9 cellular contexts compared by ENCODE assay signal in the genomic region with DNA sequence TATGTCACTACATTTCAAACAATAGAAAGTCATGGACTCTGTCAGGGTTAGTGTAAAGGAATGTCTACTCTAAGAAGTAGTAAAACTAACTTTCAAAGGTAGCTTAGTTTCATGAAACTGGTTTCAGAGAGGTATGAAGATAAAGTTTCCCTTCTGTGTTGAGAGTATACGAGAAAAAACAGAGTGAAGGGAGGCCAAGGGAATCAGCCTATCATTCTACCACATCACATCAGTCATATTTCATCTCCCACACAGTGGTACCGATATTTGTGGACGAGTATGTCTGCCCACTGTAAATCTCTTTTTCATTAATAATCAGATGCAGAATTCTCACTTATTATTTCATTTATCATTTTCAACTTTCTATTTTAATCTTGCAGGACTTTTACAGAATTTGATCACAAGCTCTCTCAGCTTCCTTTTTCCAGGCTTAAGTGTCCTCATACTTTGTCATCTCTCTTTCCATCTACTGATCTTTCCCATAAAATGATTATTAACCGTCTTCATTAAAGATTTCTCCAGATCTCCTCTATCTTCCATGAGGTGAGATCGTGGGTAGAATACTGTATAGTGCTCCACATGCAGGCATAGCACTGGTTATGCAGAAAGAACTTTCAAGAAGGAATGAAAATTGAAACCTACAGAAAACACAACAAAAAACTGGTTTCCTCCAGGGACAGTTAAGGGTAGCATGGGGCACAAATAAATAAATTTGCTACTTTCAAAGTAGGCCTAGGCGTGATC. TPM values are rescaled to one million over a fixed set of nuclear protein-coding genes. Genes with fewer than 3 reads are reported as not detected.
A peak's percentile ranks its signal among the peaks of the same experiment; 100 is the strongest.
DNase-seq lines count a peak whose midpoint lies in the region; ATAC-seq and TF ChIP-seq lines count a peak whose summit lies in the region.
"Had no signal": no experiment of that assay in that cellular context is flagged by ENCODE, and none has a peak within 500 bp of the region (broad histone marks: within the 10 kb centered on the region; RNA-seq: fewer than 3 reads in every experiment).

No MANE protein-coding gene starts in this region.

- POLR2A ChIA-PET in GM10248 (lab: Yijun Ruan, JAX): interaction anchor here (0.5 kb wide), 1 partner anchor 1020 kb away, joined by 3 read pairs; no protein-coding TSS in a partner anchor

- peak overlapping the region; percentile 66 for H2AFZ ChIP-seq in parathyroid adenoma

- CTCF ChIA-PET in GM10248 (lab: Yijun Ruan, JAX): interaction anchor here (0.7 to 3.0 kb wide), 27 partner anchors 9 to 1493 kb away, joined by 3 to 17 read pairs (median 3); partner anchors contain the start of genes AIM2 and IFI16

- no peak overlapping the region for H2BK5ac ChIP-seq in mesendoderm (ENCODE audit: low read length)

- no peak overlapping the region for H2BK120ac ChIP-seq in mesendoderm (ENCODE audit: low read depth, low read length)

- peak; percentile 40 for ATAC-seq in GM18511 (IDR thresholded peaks at IDR 0.05; ENCODE audit: unreplicated experiment)
- peak; percentile 27 for ATAC-seq in HG03354 (IDR thresholded peaks at IDR 0.05; ENCODE audit: poor library complexity, severe bottlenecking, unreplicated experiment)

- H3K36me3 ChIP-seq in parathyroid adenoma (ENCODE audit: control insufficient read depth, insufficient read depth, low read length): no peaks in the 10 kb centered on the region
- no peaks in the 10 kb centered on the region for H3K36me3 ChIP-seq in mesendoderm (ENCODE audit: control insufficient read depth, insufficient read depth, low read length)
- H3K36me3 ChIP-seq: neutrophil had no signal

- H3K9me3 ChIP-seq in parathyroid adenoma (ENCODE audit: control insufficient read depth, low read length): no peaks in the 10 kb centered on the region
- H3K9me3 ChIP-seq: neutrophil had no signal

- no CpG with 5 or more reads among the region's 6 CpGs for WGBS in mesendoderm (ENCODE audit: extremely low coverage, insufficient coverage, low lambda C conversion rate)

- H3K4ac ChIP-seq in mesendoderm (ENCODE audit: low read depth, low read length): no peak overlapping the region

- TF ChIP-seq CTCF in parathyroid adenoma (IDR thresholded peaks at IDR 0.05) (no peak), GM10248 (IDR thresholded peaks at IDR 0.05; ENCODE audit: control extremely low read depth, extremely low read depth, low read depth, missing control alignments) (no peak)

- H3K27ac ChIP-seq in cingulate gyrus (ENCODE audit: low read depth, low read length) (peak overlapping the region; percentile 93), parathyroid adenoma (no peak overlapping the region), mesendoderm (ENCODE audit: low read depth, low read length) (no peak overlapping the region)
- H3K27ac ChIP-seq: neutrophil had no signal

- H2AK5ac ChIP-seq in mesendoderm (ENCODE audit: low read length): no peak overlapping the region

- H3K27me3 ChIP-seq in parathyroid adenoma (ENCODE audit: control insufficient read depth, insufficient read depth, low read length) (no peaks in the 10 kb centered on the region), mesendoderm (ENCODE audit: insufficient read depth, low read length, poor library complexity) (no peaks in the 10 kb centered on the region)
- H3K27me3 ChIP-seq: neutrophil had no signal

- H3K4me1 ChIP-seq in parathyroid adenoma (peaks cover 2% of the 10 kb centered on the region), mesendoderm (ENCODE audit: control insufficient read depth, low read depth, low read length) (no peaks in the 10 kb centered on the region)

- H2BK15ac ChIP-seq in mesendoderm (replicated peaks; ENCODE audit: low read depth): no peak overlapping the region

- no peak overlapping the region for H3K18ac ChIP-seq in mesendoderm (ENCODE audit: low read length)

- H3K79me1 ChIP-seq in mesendoderm (ENCODE audit: low read length): no peaks in the 10 kb centered on the region

- no peak overlapping the region for H4K8ac ChIP-seq in mesendoderm (ENCODE audit: low read depth, low read length)

- no peaks in the 10 kb centered on the region for H3K79me2 ChIP-seq in parathyroid adenoma
- H3K79me2 ChIP-seq in mesendoderm (ENCODE audit: control insufficient read depth, insufficient read depth, low read length): no peaks in the 10 kb centered on the region

- no peak overlapping the region for H3K9ac ChIP-seq in parathyroid adenoma
- no peak overlapping the region for H3K9ac ChIP-seq in mesendoderm (ENCODE audit: low read length)

- peak overlapping the region; percentile 48 for H3K4me3 ChIP-seq in parathyroid adenoma (ENCODE audit: low read depth, low read length)
- no peak overlapping the region for H3K4me3 ChIP-seq in mesendoderm (ENCODE audit: low read length)

- H4K5ac ChIP-seq in mesendoderm (ENCODE audit: low read length): no peak overlapping the region

- H3K4me2 ChIP-seq in parathyroid adenoma (ENCODE audit: low read length): peak overlapping the region; percentile 72
- no peak overlapping the region for H3K4me2 ChIP-seq in mesendoderm (ENCODE audit: low read length)

- DNase-seq in mesendoderm (no peak), midbrain (lab: John Stamatoyannopoulos, UW) (no peak), NCI-H2171 (lab: John Stamatoyannopoulos, UW) (no peak), GM10248 (ENCODE audit: extremely low spot score) (no peak)

- no peak overlapping the region for H3K23ac ChIP-seq in mesendoderm (ENCODE audit: low read length)

- no peak overlapping the region for H3K56ac ChIP-seq in mesendoderm (ENCODE audit: low read length)

RNA-seq across cellular contexts. Expression of gene IFI16, which starts 11.5 kb away (rescaled TPM):
- 1.6 TPM for polyA plus RNA-seq in mesendoderm (2013, experiment 1 of 2)
- 1.3 TPM for polyA plus RNA-seq in mesendoderm (2013, experiment 2 of 2)
